Comparison of ENCODE assay signal across 18 cellular contexts in the genomic region with DNA sequence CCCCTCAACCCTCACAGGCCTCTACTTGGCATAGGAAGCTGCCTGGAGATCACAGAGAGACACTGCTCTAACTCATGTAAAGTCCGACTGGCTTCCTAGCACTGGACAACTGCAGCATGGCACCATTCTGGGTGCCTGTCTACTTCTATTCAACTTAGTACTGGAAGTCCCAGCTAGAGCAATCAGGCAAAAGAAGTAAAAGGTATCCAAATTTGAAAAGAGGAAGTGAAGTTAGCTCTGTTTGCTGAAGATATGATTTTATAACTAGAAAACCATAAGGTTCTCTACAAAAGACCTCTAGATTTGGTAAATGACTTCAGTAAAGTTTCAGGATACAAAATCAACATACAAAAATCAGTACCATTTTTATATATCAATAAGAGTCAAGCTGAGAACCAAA.
DNase-seq lines count a peak whose midpoint lies in the region; ATAC-seq and TF ChIP-seq lines count a peak whose summit lies in the region.
"Had no signal": no experiment of that assay in that cellular context is flagged by ENCODE, and none has a peak within 500 bp of the region (broad histone marks: within the 10 kb centered on the region; RNA-seq: fewer than 3 reads in every experiment).

No MANE protein-coding gene starts in this region.

- TF ChIP-seq CTCF in GM13977 (IDR thresholded peaks at IDR 0.05; ENCODE audit: extremely low read depth, insufficient read depth, missing control alignments): no peak

- peak; percentile 81 for DNase-seq in OCI-M1 (lab: John Stamatoyannopoulos, UW)
- no peak for DNase-seq in NCI-H524 (lab: John Stamatoyannopoulos, UW)
- DNase-seq in GM13977 (ENCODE audit: low spot score): no peak
- DNase-seq in NCI-H1417 (lab: John Stamatoyannopoulos, UW): no peak
- no peak for DNase-seq in hypothalamus (lab: John Stamatoyannopoulos, UW)
- DNase-seq: activated CD4-positive, CD25-positive, alpha-beta regulatory T cell; activated CD8-positive, alpha-beta memory T cell treated with anti-CD3 and anti-CD28 coated beads, Interleukin-2, amount 50 U/mL, for 4 hours; effector CD8-positive, alpha-beta T cell; H7; NCI-H146; NCI-H446 treated with DMSO at 0.1 percent for 48 hours; spleen; SW 1271 had no signal

- peak; percentile 49 for ATAC-seq in GM18508 (IDR thresholded peaks at IDR 0.05; ENCODE audit: insufficient read depth, unreplicated experiment)
- peak; percentile 77 for ATAC-seq in GM21360 (IDR thresholded peaks at IDR 0.05; ENCODE audit: unreplicated experiment)
- ATAC-seq in HG02943 (IDR thresholded peaks at IDR 0.05; ENCODE audit: low read depth, unreplicated experiment): peak; percentile 57
- ATAC-seq: activated naive CD4-positive, alpha-beta T cell treated with anti-CD3 and anti-CD28 coated beads, Interleukin-2, amount 50 U/mL, for 72 hours; Panc1 had no signal

- in situ Hi-C loops in GM13977 (cut with MboI; ENCODE audit: low pct_unique_long_range_greater_than_20kb, low sequenced_read_pairs, unreplicated experiment): no loop called here
